ENCODE assay signal across 8 cellular contexts in the genomic region with DNA sequence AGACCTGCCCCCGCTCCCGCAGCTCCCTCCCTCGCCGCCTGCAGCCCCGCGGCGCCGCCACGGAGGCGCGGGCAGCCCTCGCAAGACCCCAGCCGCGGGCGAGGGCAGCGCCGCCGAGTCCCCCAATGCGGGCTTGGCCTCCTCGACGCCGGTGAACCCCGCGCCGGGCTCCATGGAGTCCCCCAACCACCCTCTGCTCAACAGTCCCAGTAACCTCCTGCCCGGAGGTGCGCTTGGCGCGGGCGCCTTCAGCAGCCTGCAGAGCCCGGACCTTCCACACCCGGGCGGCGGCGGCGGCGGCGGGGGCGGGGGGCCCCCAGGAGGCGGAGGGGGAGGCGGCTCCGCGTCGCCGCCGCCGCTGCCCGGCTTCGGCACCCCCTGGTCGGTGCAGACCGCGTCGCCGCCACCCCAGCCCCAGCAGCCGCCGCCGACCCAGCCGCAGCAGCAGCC.
DNase-seq lines count a peak whose midpoint lies in the region; ATAC-seq lines count a peak whose summit lies in the region.

No MANE protein-coding gene starts in this region.

- DNase-seq in NCI-H2081 (lab: John Stamatoyannopoulos, UW) (peak; percentile 52 to 64), NCI-H2081 treated with DMSO at 0.1 percent for 48 hours (lab: John Stamatoyannopoulos, UW) (no peak), T47D (ENCODE audit: low read depth in 1 of 2, low spot score in 1 of 2) (peak; percentile 19 to 36), kidney tubule cell (ENCODE audit: low spot score) (peak; percentile 59), NCI-H1436 (lab: John Stamatoyannopoulos, UW) (no peak)
- peak; percentile 39 for DNase-seq in stimulated activated CD4-positive, alpha-beta T cell treated with anti-CD3 and anti-CD28 coated beads, Interleukin-2, amount 100 ng/mL, for 4 hours (ENCODE audit: low read depth)

- H3K27me3 Mint-ChIP-seq in T-helper 1 cell treated with Interleukin-12 subunit alpha and Interleukin-12 subunit beta and Interleukin-4 antibody, amounts not matched to agents 30 μg/mL and 1 μg/mL, for 36 hours (ENCODE audit: low read depth), result no peaks in the 10 kb centered on the region

- H3K9me3 Mint-ChIP-seq in T-helper 1 cell treated with Interleukin-12 subunit alpha and Interleukin-12 subunit beta and Interleukin-4 antibody, amounts not matched to agents 30 μg/mL and 1 μg/mL, for 36 hours, result no peaks in the 10 kb centered on the region

- ATAC-seq in HG03039 (IDR thresholded peaks at IDR 0.05; ENCODE audit: unreplicated experiment), result peak; percentile 7

- H3K4me1 Mint-ChIP-seq in T-helper 1 cell treated with Interleukin-12 subunit alpha and Interleukin-12 subunit beta and Interleukin-4 antibody, amounts not matched to agents 30 μg/mL and 1 μg/mL, for 36 hours (ENCODE audit: low read depth), result peaks cover 34% of the 10 kb centered on the region

- H3K36me3 Mint-ChIP-seq in T-helper 1 cell treated with Interleukin-12 subunit alpha and Interleukin-12 subunit beta and Interleukin-4 antibody, amounts not matched to agents 30 μg/mL and 1 μg/mL, for 36 hours (ENCODE audit: low read depth), result peaks cover 9% of the 10 kb centered on the region

- in situ Hi-C loops in T47D (cut with HindIII; ENCODE audit: low pct_unique_long_range_greater_than_20kb, low sequenced_read_pairs), result no loop called here

- peak overlapping the region; percentile 64 for H3K4me3 Mint-ChIP-seq in T-helper 1 cell treated with Interleukin-12 subunit alpha and Interleukin-12 subunit beta and Interleukin-4 antibody, amounts not matched to agents 30 μg/mL and 1 μg/mL, for 36 hours

- H3K27ac Mint-ChIP-seq in T-helper 1 cell treated with Interleukin-12 subunit alpha and Interleukin-12 subunit beta and Interleukin-4 antibody, amounts not matched to agents 30 μg/mL and 1 μg/mL, for 36 hours, result peak overlapping the region; percentile 72

Comparison
In these comparisons a context has a peak if more than half of its experiments do, and no peak if none do; other contexts are left out.
1. DNase-seq: peak in NCI-H2081 (2 of 2), T47D (2 of 2), kidney tubule cell (single experiment) and stimulated activated CD4-positive, alpha-beta T cell treated with anti-CD3 and anti-CD28 coated beads, Interleukin-2, amount 100 ng/mL, for 4 hours (single experiment); none in NCI-H2081 treated with DMSO at 0.1 percent for 48 hours (single experiment) and NCI-H1436 (single experiment).